In the genomic region with DNA sequence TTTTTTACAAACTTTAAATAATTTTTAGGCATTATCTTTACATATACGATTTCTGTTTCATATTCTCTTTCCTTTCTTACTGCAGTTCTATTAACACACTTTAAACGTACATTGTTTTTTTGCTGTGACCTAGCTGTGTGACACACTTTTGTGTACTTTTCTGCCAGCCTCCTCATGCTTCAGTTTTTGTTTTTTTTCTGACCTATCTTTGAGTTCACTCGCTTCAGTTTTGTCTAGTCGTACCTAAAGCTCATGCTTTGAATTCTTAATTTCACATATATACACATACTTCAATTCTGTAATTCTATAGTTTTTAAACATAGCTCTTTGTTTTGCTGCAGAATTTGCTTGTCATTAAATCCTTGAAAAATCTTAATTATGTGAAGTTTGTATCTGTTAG, we compare ENCODE assay signal across 10 cellular contexts.
A peak's percentile ranks its signal among the peaks of the same experiment; 100 is the strongest.
DNase-seq lines count a peak whose midpoint lies in the region; ATAC-seq and TF ChIP-seq lines count a peak whose summit lies in the region.
"Had no signal": no experiment of that assay in that cellular context is flagged by ENCODE, and none has a peak within 500 bp of the region (broad histone marks: within the 10 kb centered on the region; RNA-seq: fewer than 3 reads in every experiment).

No MANE protein-coding gene starts in this region.

- POLR2A ChIA-PET in activated CD4-positive, alpha-beta memory T cell treated with anti-CD3 and anti-CD28 coated beads for 36 hours (lab: Charles Lee), result interaction anchor here (1.0 to 1.2 kb wide), 2 partner anchors 151 to 421 kb away, joined by 3 read pairs; partner anchors contain the start of genes BRCA2, PDS5B and ZAR1L

- peak overlapping the region in 5 of 8 donors; percentile 4 to 42 (median 19) for H3K4me3 ChIP-seq in spleen
- H3K4me3 ChIP-seq: HAP-1 had no signal

- peaks cover 13% of the 10 kb centered on the region for H3K36me3 Mint-ChIP-seq in activated CD4-positive, alpha-beta memory T cell treated with anti-CD3 and anti-CD28 coated beads for 36 hours
- peaks cover under 1 to 9% (median 5%) of the 10 kb centered on the region in 3 donors for H3K36me3 Mint-ChIP-seq in immature natural killer cell

- H3K4me3 Mint-ChIP-seq in activated CD4-positive, alpha-beta memory T cell treated with anti-CD3 and anti-CD28 coated beads for 36 hours, result peak overlapping the region; percentile 72
- peak overlapping the region; percentile 80 to 91 (median 82) for H3K4me3 Mint-ChIP-seq in immature natural killer cell

- H3K27ac Mint-ChIP-seq in activated CD4-positive, alpha-beta memory T cell treated with anti-CD3 and anti-CD28 coated beads for 36 hours, result peak overlapping the region; percentile 83
- peak overlapping the region; percentile 92 to 98 (median 94) for H3K27ac Mint-ChIP-seq in immature natural killer cell

- H3K27me3 ChIP-seq in spleen (replicated peaks in 1 of 7), result no peaks in the 10 kb centered on the region
- H3K27me3 ChIP-seq: pancreas had no signal

- intact Hi-C loops in activated CD4-positive, alpha-beta memory T cell treated with anti-CD3 and anti-CD28 coated beads for 36 hours (cut with micrococcal nuclease), result loop anchor here (2.0 to 10.0 kb wide), 5 partner anchors 46 to 878 kb away; partner anchors contain the start of genes KL and PDS5B
- intact Hi-C loops in spleen (cut with DNase I; ENCODE audit: low total_unique reads), result no loop called here

- no peaks in the 10 kb centered on the region for H3K9me3 ChIP-seq in spleen
- H3K9me3 ChIP-seq: HAP-1, pancreas had no signal

- peaks cover 38% of the 10 kb centered on the region for H3K4me1 Mint-ChIP-seq in activated CD4-positive, alpha-beta memory T cell treated with anti-CD3 and anti-CD28 coated beads for 36 hours (ENCODE audit: low read depth)
- peaks cover 22 to 25% of the 10 kb centered on the region in 2 donors for H3K4me1 Mint-ChIP-seq in immature natural killer cell

- CTCF ChIA-PET in activated CD4-positive, alpha-beta memory T cell treated with anti-CD3 and anti-CD28 coated beads for 36 hours (lab: Charles Lee), result interaction anchor here (0.7 to 1.5 kb wide), 6 partner anchors 11 to 190 kb away, joined by 3 to 4 read pairs (median 3); no protein-coding TSS in a partner anchor

- peaks cover 0 to 21% (median 0%) of the 10 kb centered on the region in 6 donors for H3K36me3 ChIP-seq in spleen
- H3K36me3 ChIP-seq: pancreas had no signal

- no peak for TF ChIP-seq POLR2A in spleen (IDR thresholded peaks at IDR 0.05)

- peak; percentile 10 for DNase-seq in HCEC 1CT
- DNase-seq in activated CD4-positive, alpha-beta memory T cell treated with anti-CD3 and anti-CD28 coated beads for 36 hours, result no peak
- DNase-seq in immature natural killer cell, result peak; percentile 0 to 14 (median 12)
- no peak for DNase-seq in spleen
- no peak for DNase-seq in DMS53 (lab: John Stamatoyannopoulos, UW)
- no peak for DNase-seq in hippocampal formation (lab: John Stamatoyannopoulos, UW)
- DNase-seq: pancreas had no signal

- no peaks in the 10 kb centered on the region for H3K9me3 Mint-ChIP-seq in activated CD4-positive, alpha-beta memory T cell treated with anti-CD3 and anti-CD28 coated beads for 36 hours
- H3K9me3 Mint-ChIP-seq in immature natural killer cell, result no peaks in the 10 kb centered on the region

- 27 to 57% (median 49%) methylated on average over 4 of the region's 4 CpGs for WGBS in spleen, 5 donors

- peak overlapping the region; percentile 20 to 87 (median 78) for H3K27ac ChIP-seq in spleen

- no peaks in the 10 kb centered on the region for H3K27me3 Mint-ChIP-seq in activated CD4-positive, alpha-beta memory T cell treated with anti-CD3 and anti-CD28 coated beads for 36 hours
- peaks cover 0 to 2% (median 0%) of the 10 kb centered on the region in 3 donors for H3K27me3 Mint-ChIP-seq in immature natural killer cell (ENCODE audit: low read depth in 3 of 3)

- H3K4me1 ChIP-seq in spleen, result peaks cover 3 to 40% (median 23%) of the 10 kb centered on the region in 6 donors
- H3K4me1 ChIP-seq: HAP-1 had no signal

- ATAC-seq in GM21423 (IDR thresholded peaks at IDR 0.05; ENCODE audit: unreplicated experiment) (no peak), SK-N-SH treated with all-trans-retinoic acid at 6 μM for 48 hours (no peak)

- TF ChIP-seq CTCF in spleen (IDR thresholded peaks at IDR 0.05 in 8 of 11, conservative IDR thresholded peaks at IDR 0.05 in 3 of 11), result no peak

TF ChIP-seq in SK-N-SH treated with all-trans-retinoic acid at 6 μM for 48 hours, 23 proteins besides CTCF, POLR2A, EP300 and RAD21:
- TF ChIP-seq, protein P1, sequence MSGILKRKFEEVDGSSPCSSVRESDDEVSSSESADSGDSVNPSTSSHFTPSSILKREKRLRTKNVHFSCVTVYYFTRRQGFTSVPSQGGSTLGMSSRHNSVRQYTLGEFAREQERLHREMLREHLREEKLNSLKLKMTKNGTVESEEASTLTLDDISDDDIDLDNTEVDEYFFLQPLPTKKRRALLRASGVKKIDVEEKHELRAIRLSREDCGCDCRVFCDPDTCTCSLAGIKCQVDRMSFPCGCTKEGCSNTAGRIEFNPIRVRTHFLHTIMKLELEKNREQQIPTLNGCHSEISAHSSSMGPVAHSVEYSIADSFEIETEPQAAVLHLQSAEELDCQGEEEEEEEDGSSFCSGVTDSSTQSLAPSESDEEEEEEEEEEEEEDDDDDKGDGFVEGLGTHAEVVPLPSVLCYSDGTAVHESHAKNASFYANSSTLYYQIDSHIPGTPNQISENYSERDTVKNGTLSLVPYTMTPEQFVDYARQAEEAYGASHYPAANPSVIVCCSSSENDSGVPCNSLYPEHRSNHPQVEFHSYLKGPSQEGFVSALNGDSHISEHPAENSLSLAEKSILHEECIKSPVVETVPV (CRISPR knock-in tag; IDR thresholded peaks at IDR 0.05), result no peak
- TF ChIP-seq TCF4 (CRISPR knock-in tag; IDR thresholded peaks at IDR 0.05; ENCODE audit: borderline replicate concordance), result no peak

Comparison
In these comparisons a context has a peak if more than half of its experiments do, and no peak if none do; other contexts are left out.
1. DNase-seq: peak in HCEC 1CT (single experiment) and immature natural killer cell (3 of 3); none in activated CD4-positive, alpha-beta memory T cell treated with anti-CD3 and anti-CD28 coated beads for 36 hours (single experiment), spleen (single experiment), DMS53 (single experiment) and hippocampal formation (0 of 2).